ENCODE assay signal across 1 cellular context in the genomic region with DNA sequence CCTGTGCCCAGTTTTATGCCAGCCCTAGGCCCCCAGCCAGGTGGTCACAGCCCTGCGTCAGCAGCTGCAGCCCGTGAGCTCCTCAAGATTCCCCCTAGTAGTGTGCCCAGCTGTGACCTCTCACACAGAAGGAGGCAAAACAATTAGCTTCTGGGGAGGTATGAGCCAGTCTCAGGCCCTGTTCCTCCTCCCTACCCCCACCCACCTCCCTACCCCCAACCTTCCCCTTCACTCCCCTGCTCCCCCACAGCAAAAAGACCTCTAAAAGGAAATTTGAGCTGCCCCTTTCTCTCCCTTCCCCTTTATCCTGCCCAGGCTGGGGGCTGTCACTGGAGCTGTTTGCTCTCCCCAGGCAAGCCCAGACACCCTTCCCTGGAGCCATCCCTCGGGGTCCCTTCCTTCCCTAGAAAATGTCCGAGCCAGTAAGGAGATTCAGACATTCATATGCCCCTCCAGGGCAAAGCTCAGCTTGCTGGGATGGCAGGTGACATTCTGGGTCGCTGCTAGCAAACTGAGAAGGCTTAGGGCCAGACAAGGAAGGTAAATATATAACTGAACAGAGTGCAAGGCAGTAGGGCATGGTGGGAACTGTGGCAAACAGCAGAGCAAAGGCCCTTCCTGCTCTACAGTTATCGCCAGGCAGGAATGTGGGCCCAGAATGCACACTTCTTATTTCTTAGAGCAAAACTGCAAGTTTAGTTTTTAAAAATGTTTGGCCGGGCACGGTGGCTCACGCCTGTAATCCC.
TF ChIP-seq lines count a peak whose summit lies in the region.

No MANE protein-coding gene starts in this region.

TF ChIP-seq in GM23338, 12 proteins besides CTCF, POLR2A, EP300 and RAD21:
- TF ChIP-seq EZH2phosphoT487 (IDR thresholded peaks at IDR 0.05; ENCODE audit: unreplicated experiment) (no peak), ZNF114 (CRISPR knock-in tag; IDR thresholded peaks at IDR 0.05) (no peak), ZNF331 (CRISPR knock-in tag; IDR thresholded peaks at IDR 0.05; ENCODE audit: low read depth) (no peak), NANOG (IDR thresholded peaks at IDR 0.05; ENCODE audit: borderline replicate concordance) (no peak), EZH2 (IDR thresholded peaks at IDR 0.05; ENCODE audit: low read depth, unreplicated experiment) (no peak), POLR2AphosphoS5 (IDR thresholded peaks at IDR 0.05; ENCODE audit: low read depth) (no peak), REST (IDR thresholded peaks at IDR 0.05; ENCODE audit: unreplicated experiment) (no peak), CREB1 (CRISPR knock-in tag; IDR thresholded peaks at IDR 0.05; ENCODE audit: low read depth) (no peak), JUNB (IDR thresholded peaks at IDR 0.05; ENCODE audit: unreplicated experiment) (no peak), STAT1 (IDR thresholded peaks at IDR 0.05; ENCODE audit: unreplicated experiment) (no peak)
- TF ChIP-seq, protein P1, sequence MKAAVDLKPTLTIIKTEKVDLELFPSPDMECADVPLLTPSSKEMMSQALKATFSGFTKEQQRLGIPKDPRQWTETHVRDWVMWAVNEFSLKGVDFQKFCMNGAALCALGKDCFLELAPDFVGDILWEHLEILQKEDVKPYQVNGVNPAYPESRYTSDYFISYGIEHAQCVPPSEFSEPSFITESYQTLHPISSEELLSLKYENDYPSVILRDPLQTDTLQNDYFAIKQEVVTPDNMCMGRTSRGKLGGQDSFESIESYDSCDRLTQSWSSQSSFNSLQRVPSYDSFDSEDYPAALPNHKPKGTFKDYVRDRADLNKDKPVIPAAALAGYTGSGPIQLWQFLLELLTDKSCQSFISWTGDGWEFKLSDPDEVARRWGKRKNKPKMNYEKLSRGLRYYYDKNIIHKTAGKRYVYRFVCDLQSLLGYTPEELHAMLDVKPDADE (IDR thresholded peaks at IDR 0.05) = no peak
- TF ChIP-seq, protein P2, sequence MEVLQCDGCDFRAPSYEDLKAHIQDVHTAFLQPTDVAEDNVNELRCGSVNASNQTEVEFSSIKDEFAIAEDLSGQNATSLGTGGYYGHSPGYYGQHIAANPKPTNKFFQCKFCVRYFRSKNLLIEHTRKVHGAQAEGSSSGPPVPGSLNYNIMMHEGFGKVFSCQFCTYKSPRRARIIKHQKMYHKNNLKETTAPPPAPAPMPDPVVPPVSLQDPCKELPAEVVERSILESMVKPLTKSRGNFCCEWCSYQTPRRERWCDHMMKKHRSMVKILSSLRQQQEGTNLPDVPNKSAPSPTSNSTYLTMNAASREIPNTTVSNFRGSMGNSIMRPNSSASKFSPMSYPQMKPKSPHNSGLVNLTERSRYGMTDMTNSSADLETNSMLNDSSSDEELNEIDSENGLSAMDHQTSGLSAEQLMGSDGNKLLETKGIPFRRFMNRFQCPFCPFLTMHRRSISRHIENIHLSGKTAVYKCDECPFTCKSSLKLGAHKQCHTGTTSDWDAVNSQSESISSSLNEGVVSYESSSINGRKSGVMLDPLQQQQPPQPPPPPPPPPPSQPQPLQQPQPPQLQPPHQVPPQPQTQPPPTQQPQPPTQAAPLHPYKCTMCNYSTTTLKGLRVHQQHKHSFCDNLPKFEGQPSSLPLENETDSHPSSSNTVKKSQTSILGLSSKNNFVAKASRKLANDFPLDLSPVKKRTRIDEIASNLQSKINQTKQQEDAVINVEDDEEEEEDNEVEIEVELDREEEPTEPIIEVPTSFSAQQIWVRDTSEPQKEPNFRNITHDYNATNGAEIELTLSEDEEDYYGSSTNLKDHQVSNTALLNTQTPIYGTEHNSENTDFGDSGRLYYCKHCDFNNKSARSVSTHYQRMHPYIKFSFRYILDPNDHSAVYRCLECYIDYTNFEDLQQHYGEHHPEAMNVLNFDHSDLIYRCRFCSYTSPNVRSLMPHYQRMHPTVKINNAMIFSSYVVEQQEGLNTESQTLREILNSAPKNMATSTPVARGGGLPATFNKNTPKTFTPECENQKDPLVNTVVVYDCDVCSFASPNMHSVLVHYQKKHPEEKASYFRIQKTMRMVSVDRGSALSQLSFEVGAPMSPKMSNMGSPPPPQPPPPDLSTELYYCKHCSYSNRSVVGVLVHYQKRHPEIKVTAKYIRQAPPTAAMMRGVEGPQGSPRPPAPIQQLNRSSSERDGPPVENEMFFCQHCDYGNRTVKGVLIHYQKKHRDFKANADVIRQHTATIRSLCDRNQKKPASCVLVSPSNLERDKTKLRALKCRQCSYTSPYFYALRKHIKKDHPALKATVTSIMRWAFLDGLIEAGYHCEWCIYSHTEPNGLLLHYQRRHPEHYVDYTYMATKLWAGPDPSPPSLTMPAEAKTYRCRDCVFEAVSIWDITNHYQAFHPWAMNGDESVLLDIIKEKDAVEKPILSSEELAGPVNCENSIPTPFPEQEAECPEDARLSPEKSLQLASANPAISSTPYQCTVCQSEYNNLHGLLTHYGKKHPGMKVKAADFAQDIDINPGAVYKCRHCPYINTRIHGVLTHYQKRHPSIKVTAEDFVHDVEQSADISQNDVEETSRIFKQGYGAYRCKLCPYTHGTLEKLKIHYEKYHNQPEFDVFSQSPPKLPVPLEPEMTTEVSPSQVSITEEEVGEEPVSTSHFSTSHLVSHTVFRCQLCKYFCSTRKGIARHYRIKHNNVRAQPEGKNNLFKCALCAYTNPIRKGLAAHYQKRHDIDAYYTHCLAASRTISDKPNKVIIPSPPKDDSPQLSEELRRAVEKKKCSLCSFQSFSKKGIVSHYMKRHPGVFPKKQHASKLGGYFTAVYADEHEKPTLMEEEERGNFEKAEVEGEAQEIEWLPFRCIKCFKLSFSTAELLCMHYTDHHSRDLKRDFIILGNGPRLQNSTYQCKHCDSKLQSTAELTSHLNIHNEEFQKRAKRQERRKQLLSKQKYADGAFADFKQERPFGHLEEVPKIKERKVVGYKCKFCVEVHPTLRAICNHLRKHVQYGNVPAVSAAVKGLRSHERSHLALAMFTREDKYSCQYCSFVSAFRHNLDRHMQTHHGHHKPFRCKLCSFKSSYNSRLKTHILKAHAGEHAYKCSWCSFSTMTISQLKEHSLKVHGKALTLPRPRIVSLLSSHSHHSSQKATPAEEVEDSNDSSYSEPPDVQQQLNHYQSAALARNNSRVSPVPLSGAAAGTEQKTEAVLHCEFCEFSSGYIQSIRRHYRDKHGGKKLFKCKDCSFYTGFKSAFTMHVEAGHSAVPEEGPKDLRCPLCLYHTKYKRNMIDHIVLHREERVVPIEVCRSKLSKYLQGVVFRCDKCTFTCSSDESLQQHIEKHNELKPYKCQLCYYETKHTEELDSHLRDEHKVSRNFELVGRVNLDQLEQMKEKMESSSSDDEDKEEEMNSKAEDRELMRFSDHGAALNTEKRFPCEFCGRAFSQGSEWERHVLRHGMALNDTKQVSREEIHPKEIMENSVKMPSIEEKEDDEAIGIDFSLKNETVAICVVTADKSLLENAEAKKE (CRISPR knock-in tag; IDR thresholded peaks at IDR 0.05) = no peak
